ENCODE assay signal across 10 cellular contexts in the genomic region with DNA sequence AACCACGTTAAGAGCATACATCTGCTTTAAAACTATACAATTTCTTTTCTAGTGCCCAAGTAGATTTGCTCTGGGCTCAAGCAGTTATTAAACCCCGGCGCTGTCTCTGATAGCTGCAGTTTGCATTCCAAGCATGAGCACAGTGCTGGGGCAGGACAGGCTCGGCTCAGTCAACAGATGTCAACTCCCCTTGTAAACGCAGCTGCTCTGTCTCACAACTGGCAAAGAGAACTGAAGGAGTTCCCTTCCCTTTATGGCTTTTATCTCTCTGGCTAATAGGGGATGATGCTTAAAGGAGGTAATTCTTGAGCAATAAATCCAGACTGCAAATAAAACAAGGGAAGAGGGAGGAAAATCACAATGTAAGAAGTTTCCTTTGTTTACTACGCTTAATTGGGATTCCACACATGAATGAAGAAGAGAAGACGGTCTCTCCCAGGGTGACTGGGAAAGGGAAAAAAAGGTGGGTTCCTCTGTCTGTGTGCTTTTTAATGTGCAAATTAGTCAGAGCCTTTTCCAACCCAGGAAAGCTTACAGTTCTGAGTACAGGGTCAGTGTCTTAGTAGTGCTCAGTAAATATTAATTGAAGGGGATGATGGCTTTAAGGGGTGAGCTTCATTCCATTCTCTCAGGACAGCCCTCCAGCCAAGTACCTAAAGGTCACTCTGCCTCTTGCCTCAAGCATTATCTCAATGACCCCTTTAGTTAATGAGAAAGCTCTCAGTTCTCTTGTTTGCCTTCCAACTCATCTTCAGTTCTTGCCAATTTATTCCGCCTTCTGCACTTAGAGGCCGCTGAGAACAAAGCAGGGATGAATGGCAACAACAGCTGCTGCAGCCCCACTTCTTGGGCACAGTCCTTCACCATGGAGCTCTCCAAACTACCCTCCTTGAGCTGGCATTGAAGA.
DNase-seq lines count a peak whose midpoint lies in the region; ATAC-seq, FAIRE-seq and TF ChIP-seq lines count a peak whose summit lies in the region.
"Had no signal": no experiment of that assay in that cellular context is flagged by ENCODE, and none has a peak within 500 bp of the region (broad histone marks: within the 10 kb centered on the region; RNA-seq: fewer than 3 reads in every experiment).

No MANE protein-coding gene starts in this region.

- intact Hi-C loops in mucosa of descending colon (cut with DNase I, micrococcal nuclease) = no loop called here
- intact Hi-C loops in vagina (cut with DNase I) = no loop called here

- H3K4me3 ChIP-seq in mucosa of descending colon (no peak overlapping the region), vagina (peak overlapping the region in 1 of 2 donors; percentile 1), BE2C (ENCODE audit: low read depth, low read length) (no peak overlapping the region)

- TF ChIP-seq CTCF in mucosa of descending colon (IDR thresholded peaks at IDR 0.05) = no peak
- TF ChIP-seq CTCF in vagina (IDR thresholded peaks at IDR 0.05) = no peak
- TF ChIP-seq CTCF in BE2C (IDR thresholded peaks at IDR 0.05; ENCODE audit: low read depth, low read length) = no peak

- no peak for TF ChIP-seq POLR2A in vagina (IDR thresholded peaks at IDR 0.05)

- no peaks in the 10 kb centered on the region for H3K36me3 ChIP-seq in mucosa of descending colon (ENCODE audit: low read depth)
- H3K36me3 ChIP-seq in vagina = no peaks in the 10 kb centered on the region
- no peaks in the 10 kb centered on the region for H3K36me3 ChIP-seq in BE2C

- DNase-seq in NCI-H82 (lab: John Stamatoyannopoulos, UW) = peak; percentile 31
- DNase-seq in NCI-H82 treated with DMSO at 0.1 percent for 48 hours (lab: John Stamatoyannopoulos, UW; ENCODE audit: unreplicated experiment) = no peak
- peak in 2 of 3 donors; percentile 51 to 52 for DNase-seq in mucosa of descending colon
- no peak for DNase-seq in vagina (ENCODE audit: extremely low spot score in 2 of 2)
- DNase-seq in HuH-7 (ENCODE audit: low spot score) = no peak
- DNase-seq in dermis blood vessel endothelial cell = no peak
- DNase-seq in BE2C = no peak
- DNase-seq: activated CD4-positive, alpha-beta T cell treated with anti-CD3 and anti-CD28 coated beads for 36 hours; naive B cell had no signal

- peak; percentile 99 for FAIRE-seq in endometrium (lab: Jason Lieb, UNC)

- ATAC-seq in mucosa of descending colon = peak; percentile 88
- ATAC-seq: activated CD4-positive, alpha-beta T cell treated with anti-CD3 and anti-CD28 coated beads for 36 hours had no signal

- H3K4me1 ChIP-seq in mucosa of descending colon (ENCODE audit: low read depth) (peaks cover 25% of the 10 kb centered on the region), vagina (peaks cover 12% of the 10 kb centered on the region), BE2C (no peaks in the 10 kb centered on the region)

- no peaks in the 10 kb centered on the region for H3K27me3 ChIP-seq in vagina
- H3K27me3 ChIP-seq in BE2C = no peaks in the 10 kb centered on the region

- H3K27ac ChIP-seq in vagina = peak overlapping the region; percentile 60

- H3K9me3 ChIP-seq in mucosa of descending colon (no peaks in the 10 kb centered on the region), vagina (no peaks in the 10 kb centered on the region), BE2C (no peaks in the 10 kb centered on the region)

Comparison
In these comparisons a context has a peak if more than half of its experiments do, and no peak if none do; other contexts are left out.
1. DNase-seq: peak in NCI-H82 (single experiment) and mucosa of descending colon (2 of 3); none in NCI-H82 treated with DMSO at 0.1 percent for 48 hours (single experiment), vagina (0 of 2), HuH-7 (single experiment), dermis blood vessel endothelial cell (single experiment) and BE2C (single experiment).